1 cellular context compared by ENCODE assay signal in genomic region chr14:70094631-70095030, GRCh38.
TF ChIP-seq lines count a peak whose summit lies in the region.

No MANE protein-coding gene starts in this region.

TF ChIP-seq in SK-N-SH, 30 proteins besides CTCF, POLR2A, EP300 and RAD21 (continued from another document):
- TF ChIP-seq USF2 (IDR thresholded peaks at IDR 0.05; ENCODE audit: borderline replicate concordance, low read depth, low read length) (no peak), ELF1 (IDR thresholded peaks at IDR 0.05) (no peak), GABPA (IDR thresholded peaks at IDR 0.05; ENCODE audit: low read depth) (no peak), GATA2 (CRISPR knock-in tag; IDR thresholded peaks at IDR 0.05) (peak; percentile 99), POLR2AphosphoS5 (IDR thresholded peaks at IDR 0.05; ENCODE audit: low read depth, low read length) (no peak), MAX (IDR thresholded peaks at IDR 0.05; ENCODE audit: low read depth) (no peak), SIN3A (IDR thresholded peaks at IDR 0.05; ENCODE audit: borderline replicate concordance, low read depth, low read length) (no peak), CHD2 (IDR thresholded peaks at IDR 0.05; ENCODE audit: low read length, partially characterized antibody) (peak; percentile 44), IRF3 (IDR thresholded peaks at IDR 0.05; ENCODE audit: low read depth, low read length) (no peak), MEF2A (IDR thresholded peaks at IDR 0.05; ENCODE audit: borderline replicate concordance, low read depth) (no peak), MXI1 (IDR thresholded peaks at IDR 0.05; ENCODE audit: low read depth, low read length) (peak; percentile 84), TCF12 (IDR thresholded peaks at IDR 0.05) (peak; percentile 68), YY1 (IDR thresholded peaks at IDR 0.05; ENCODE audit: low read depth) (no peak), TAF1 (IDR thresholded peaks at IDR 0.05; ENCODE audit: borderline replicate concordance, low read depth, low read length) (no peak), JUND (IDR thresholded peaks at IDR 0.05) (no peak), SMC3 (IDR thresholded peaks at IDR 0.05; ENCODE audit: low read depth, low read length) (peak; percentile 27; the same call in 1 of the 2 replicates), ZBTB33 (IDR thresholded peaks at IDR 0.05; ENCODE audit: borderline replicate concordance, low read depth) (no peak), NFIC (IDR thresholded peaks at IDR 0.05; ENCODE audit: borderline replicate concordance) (no peak), RXRA (IDR thresholded peaks at IDR 0.05; ENCODE audit: borderline replicate concordance, low read depth) (no peak), PBX3 (IDR thresholded peaks at IDR 0.05) (no peak), RCOR1 (IDR thresholded peaks at IDR 0.05; ENCODE audit: low read length) (peak; percentile 90), RFX5 (IDR thresholded peaks at IDR 0.05; ENCODE audit: low read length) (no peak; the same call in 1 of the 2 replicates), FOXJ3 (CRISPR knock-in tag; IDR thresholded peaks at IDR 0.05) (peak; percentile 88)
TF ChIP-seq in SK-N-SH: peak in this region for 8.
